In the genomic region with DNA sequence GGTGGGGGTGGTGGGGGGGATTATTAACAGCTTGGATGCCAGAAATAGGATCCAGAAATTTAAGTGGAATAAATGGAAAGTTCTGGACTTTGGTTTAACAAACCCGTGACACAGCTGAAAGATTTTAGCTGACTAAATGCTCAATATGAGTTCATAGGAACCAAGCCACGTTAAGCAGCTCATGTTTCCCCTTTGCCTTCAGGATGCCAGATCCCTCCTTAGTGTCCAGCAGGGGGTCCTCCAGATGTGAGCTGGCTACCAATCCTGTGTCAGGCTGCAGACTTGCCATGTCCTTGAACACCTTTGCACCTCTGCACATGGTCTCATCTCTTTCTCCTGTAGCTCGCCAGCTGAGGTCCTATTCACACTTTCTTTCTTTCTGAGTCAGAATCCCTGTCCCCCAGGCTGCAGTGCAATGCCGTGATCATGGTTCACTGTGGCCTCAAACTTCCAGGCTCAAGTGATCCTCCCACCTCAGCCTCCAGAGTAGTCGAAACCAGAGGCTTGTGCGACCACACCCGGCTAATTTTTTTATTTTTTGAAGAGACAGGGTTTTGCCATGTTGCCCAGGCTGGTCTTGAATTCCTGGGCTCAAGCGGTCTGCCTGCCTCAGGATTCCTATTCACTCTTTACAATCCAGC, we compare ENCODE assay signal across 1 cellular context.
TF ChIP-seq lines count a peak whose summit lies in the region.

No MANE protein-coding gene starts in this region.

TF ChIP-seq in IMR-90, 13 proteins besides CTCF, POLR2A, EP300 and RAD21 (continued from another document):
- no peak for TF ChIP-seq RCOR1 (IDR thresholded peaks at IDR 0.05; ENCODE audit: insufficient replicate concordance, low read length)
